ENCODE assay signal across 8 cellular contexts in genomic region chr11:61532136-61533038, GRCh38. TPM values are rescaled to one million over a fixed set of nuclear protein-coding genes. Genes with fewer than 3 reads are reported as not detected.
DNase-seq lines count a peak whose midpoint lies in the region; ATAC-seq and TF ChIP-seq lines count a peak whose summit lies in the region.

No MANE protein-coding gene starts in this region.

- H3K27ac ChIP-seq in cardiac muscle cell (no peak overlapping the region), neural progenitor cell (no peak overlapping the region)

- H3K27ac Mint-ChIP-seq in activated B cell treated with CpG ODN at 0.5 μM for 24 hours, result no peak overlapping the region
- H3K27ac Mint-ChIP-seq in neural progenitor cell, result no peak overlapping the region

- peak; percentile 33 to 47 for DNase-seq in cardiac muscle cell (ENCODE audit: low read depth in 1 of 2, low spot score in 1 of 2)
- DNase-seq in cardiac septum (ENCODE audit: low spot score), result no peak
- peak; percentile 22 for DNase-seq in NCI-H146 treated with DMSO at 0.1 percent for 48 hours (lab: John Stamatoyannopoulos, UW; ENCODE audit: unreplicated experiment)
- DNase-seq in activated B cell treated with CpG ODN at 0.5 μM for 24 hours, result peak; percentile 33
- peak; percentile 58 for DNase-seq in dermis blood vessel endothelial cell
- DNase-seq in neural progenitor cell (ENCODE audit: low spot score), result peak; percentile 76
- DNase-seq in DMS114 treated with DMSO at 0.1 percent for 48 hours (lab: John Stamatoyannopoulos, UW; ENCODE audit: unreplicated experiment), result no peak

- POLR2A ChIA-PET in activated B cell treated with CpG ODN at 0.5 μM for 24 hours (lab: Charles Lee), result no interaction called here

- ATAC-seq in activated B cell treated with CpG ODN at 0.5 μM for 24 hours (ENCODE audit: low read depth) (peak; percentile 57), HG02852 (IDR thresholded peaks at IDR 0.05; ENCODE audit: unreplicated experiment) (no peak)

- H3K27me3 ChIP-seq in cardiac muscle cell (no peaks in the 10 kb centered on the region), neural progenitor cell (no peaks in the 10 kb centered on the region)

- TF ChIP-seq CTCF in cardiac muscle cell (IDR thresholded peaks at IDR 0.05; ENCODE audit: low read depth, low read length) (peak; percentile 96), activated B cell treated with CpG ODN at 0.5 μM for 24 hours (IDR thresholded peaks at IDR 0.05) (no peak), neural progenitor cell (IDR thresholded peaks at IDR 0.05) (peak; percentile 87)

- CTCF ChIA-PET in activated B cell treated with CpG ODN at 0.5 μM for 24 hours (lab: Charles Lee), result interaction anchor here (1.4 to 1.6 kb wide), 2 partner anchors 12 to 15 kb away, joined by 3 to 5 read pairs; no protein-coding TSS in a partner anchor

- H3K27me3 Mint-ChIP-seq in activated B cell treated with CpG ODN at 0.5 μM for 24 hours, result peaks cover 11% of the 10 kb centered on the region
- H3K27me3 Mint-ChIP-seq in neural progenitor cell (ENCODE audit: insufficient read depth, low read depth), result peaks cover 6% of the 10 kb centered on the region

- intact Hi-C loops in cardiac septum (cut with DNase I), result loop anchor here (2.0 kb wide), 1 partner anchor 44 kb away; no protein-coding TSS in a partner anchor
- intact Hi-C loops in activated B cell treated with CpG ODN at 0.5 μM for 24 hours (cut with micrococcal nuclease), result no loop called here

- H3K4me3 ChIP-seq in cardiac muscle cell (no peak overlapping the region), neural progenitor cell (no peak overlapping the region)

- H3K4me1 Mint-ChIP-seq in activated B cell treated with CpG ODN at 0.5 μM for 24 hours (no peaks in the 10 kb centered on the region), neural progenitor cell (peaks cover 24% of the 10 kb centered on the region)

- H3K36me3 ChIP-seq in cardiac muscle cell (no peaks in the 10 kb centered on the region), neural progenitor cell (no peaks in the 10 kb centered on the region)

- H4K20me1 ChIP-seq in neural progenitor cell (ENCODE audit: low read depth), result no peaks in the 10 kb centered on the region

- peaks cover 31% of the 10 kb centered on the region for H3K4me1 ChIP-seq in cardiac muscle cell (ENCODE audit: low read depth)
- H3K4me1 ChIP-seq in neural progenitor cell, result peaks cover 4% of the 10 kb centered on the region

- H3K9me3 ChIP-seq in cardiac muscle cell (ENCODE audit: low read depth), result no peaks in the 10 kb centered on the region
- no peaks in the 10 kb centered on the region for H3K9me3 ChIP-seq in neural progenitor cell (ENCODE audit: low read depth)

- H3K9ac ChIP-seq in neural progenitor cell, result no peak overlapping the region

- H3K4me2 ChIP-seq in neural progenitor cell, result no peak overlapping the region

- no peaks in the 10 kb centered on the region for H3K79me2 ChIP-seq in neural progenitor cell (ENCODE audit: low read depth)

- H3K36me3 Mint-ChIP-seq in activated B cell treated with CpG ODN at 0.5 μM for 24 hours (ENCODE audit: low read depth), result no peaks in the 10 kb centered on the region
- no peaks in the 10 kb centered on the region for H3K36me3 Mint-ChIP-seq in neural progenitor cell

- H3F3A ChIP-seq in neural progenitor cell (ENCODE audit: low read depth), result no peaks in the 10 kb centered on the region

- H3K4me3 Mint-ChIP-seq in activated B cell treated with CpG ODN at 0.5 μM for 24 hours, result no peak overlapping the region
- no peak overlapping the region for H3K4me3 Mint-ChIP-seq in neural progenitor cell

- no peak overlapping the region for H2AFZ ChIP-seq in neural progenitor cell (replicated peaks)

- H3K9me3 Mint-ChIP-seq in activated B cell treated with CpG ODN at 0.5 μM for 24 hours (no peaks in the 10 kb centered on the region), neural progenitor cell (no peaks in the 10 kb centered on the region)

RNA-seq across cellular contexts. Expression of gene LRRC10B, which starts 23.8 kb away (rescaled TPM):
- 0.60 and 0.74 TPM in 2 replicates for total RNA-seq in cardiac muscle cell
- 0.62 and 0.65 TPM in 2 replicates for polyA plus RNA-seq in cardiac muscle cell
- total RNA-seq in cardiac septum, result 0.65 TPM
- not detected in 2 replicates for total RNA-seq in activated B cell treated with CpG ODN at 0.5 μM for 24 hours
- total RNA-seq in dermis blood vessel endothelial cell, result not detected in 2 replicates
- total RNA-seq in neural progenitor cell (ENCODE audit: low replicate concordance), result 0.74 TPM in 1 of 2 replicates, not detected in the other

RNA-seq across cellular contexts. Expression of gene SYT7, which starts 48.5 kb away (rescaled TPM):
- total RNA-seq in cardiac muscle cell, result 8.7 and 12.1 TPM in 2 replicates
- 6.3 and 7.5 TPM in 2 replicates for polyA plus RNA-seq in cardiac muscle cell
- total RNA-seq in cardiac septum, result 9.3 TPM
- total RNA-seq in activated B cell treated with CpG ODN at 0.5 μM for 24 hours, result not detected in 2 replicates
- total RNA-seq in dermis blood vessel endothelial cell, result 0.51 and 3.0 TPM in 2 replicates
- 0.73 and 4.4 TPM in 2 replicates for total RNA-seq in neural progenitor cell (ENCODE audit: low replicate concordance)

Comparison
In these comparisons a context has a peak if more than half of its experiments do, and no peak if none do; other contexts are left out.
1. DNase-seq: peak in cardiac muscle cell (2 of 2), NCI-H146 treated with DMSO at 0.1 percent for 48 hours (single experiment), activated B cell treated with CpG ODN at 0.5 μM for 24 hours (single experiment), dermis blood vessel endothelial cell (single experiment) and neural progenitor cell (single experiment); none in cardiac septum (single experiment) and DMS114 treated with DMSO at 0.1 percent for 48 hours (single experiment).